14 cellular contexts compared by ENCODE assay signal in the genomic region with DNA sequence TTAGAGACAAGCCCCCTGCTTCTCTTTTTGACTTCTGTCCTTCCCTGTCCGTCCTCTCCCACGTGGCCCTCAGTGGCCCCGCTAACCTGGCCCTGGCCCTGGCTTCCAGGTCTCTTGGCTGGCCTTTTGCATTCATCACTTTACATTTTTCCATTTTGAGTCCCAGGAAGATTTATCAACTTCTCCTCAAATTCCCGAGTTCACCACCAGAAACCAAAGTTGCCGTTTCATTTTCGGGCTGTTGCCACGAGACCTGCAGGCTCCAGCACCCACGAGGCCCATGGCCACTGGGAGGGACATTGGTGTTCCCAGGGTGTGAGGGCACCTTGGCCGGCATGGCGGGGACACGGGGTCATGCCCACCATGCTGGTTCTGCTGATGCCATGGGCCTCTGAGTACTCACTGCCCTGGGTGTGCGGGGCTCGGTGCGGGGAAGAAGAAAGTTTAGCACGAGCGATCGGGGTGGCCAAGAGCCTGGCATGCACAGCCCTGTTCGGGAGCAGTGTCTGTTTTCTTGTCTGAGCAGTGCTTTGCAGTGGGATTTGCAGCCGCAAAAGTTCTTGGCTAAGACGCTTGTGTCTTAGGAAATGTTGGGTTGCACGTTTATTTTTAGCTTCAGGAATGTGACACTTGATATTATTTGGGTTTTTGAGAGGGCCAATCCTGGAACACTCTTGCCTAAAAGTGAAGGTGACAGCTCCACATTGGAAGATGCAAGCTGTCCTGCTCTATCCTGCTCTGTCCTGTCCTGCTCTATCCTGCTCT. TPM values are rescaled to one million over a fixed set of nuclear protein-coding genes. Genes with fewer than 3 reads are reported as not detected.
DNase-seq lines count a peak whose midpoint lies in the region; ATAC-seq and TF ChIP-seq lines count a peak whose summit lies in the region.
"Had no signal": no experiment of that assay in that cellular context is flagged by ENCODE, and none has a peak within 500 bp of the region (broad histone marks: within the 10 kb centered on the region; RNA-seq: fewer than 3 reads in every experiment).

No MANE protein-coding gene starts in this region.

- no peak overlapping the region for H3K27ac ChIP-seq in neuronal stem cell (replicated peaks; ENCODE audit: low read length)
- H3K27ac ChIP-seq in vagina = peak overlapping the region; percentile 56
- H3K27ac ChIP-seq: 22Rv1 had no signal

- peaks cover 5% of the 10 kb centered on the region for H3K4me1 Mint-ChIP-seq in activated CD8-positive, alpha-beta T cell treated with anti-CD3 and anti-CD28 coated beads, Interleukin-2, amount 10 ng/mL, durations not matched to agents 7 days and 5 days (ENCODE audit: low read depth)
- H3K4me1 Mint-ChIP-seq in activated CD8-positive, alpha-beta T cell treated with anti-CD3 and anti-CD28 coated beads for 36 hours (ENCODE audit: low read depth) = no peaks in the 10 kb centered on the region

- H3K9me3 ChIP-seq in neuronal stem cell (replicated peaks in 1 of 2; ENCODE audit: control insufficient read depth in 2 of 2, insufficient read depth in 1 of 2, low read depth in 1 of 2, low read length in 2 of 2) (peaks cover 2 to 10% of the 10 kb centered on the region in 2 donors), vagina (peaks cover 8% of the 10 kb centered on the region)

- H3K14ac ChIP-seq in neuronal stem cell (ENCODE audit: low read length) = peak overlapping the region; percentile 97

- H3K9ac ChIP-seq in neuronal stem cell (ENCODE audit: low read depth, low read length, poor library complexity) = peak overlapping the region; percentile 37

- H2BK5ac ChIP-seq in neuronal stem cell (ENCODE audit: low read length) = peak overlapping the region; percentile 35

- H3K4me1 ChIP-seq in neuronal stem cell (ENCODE audit: control insufficient read depth in 2 of 2, insufficient read depth in 1 of 2, low read depth in 1 of 2, low read length in 2 of 2) (peaks cover 24 to 29% of the 10 kb centered on the region in 2 donors), vagina (peaks cover 43% of the 10 kb centered on the region)

- H3K27me3 ChIP-seq in neuronal stem cell (ENCODE audit: control insufficient read depth in 3 of 3, insufficient read depth in 3 of 3, low read depth in 1 of 3, low read length in 3 of 3) = peaks cover 0 to 61% (median 0%) of the 10 kb centered on the region in 3 experiments
- no peaks in the 10 kb centered on the region for H3K27me3 ChIP-seq in vagina

- no peaks in the 10 kb centered on the region for H3K36me3 ChIP-seq in neuronal stem cell (replicated peaks in 1 of 2; ENCODE audit: control insufficient read depth in 2 of 2, insufficient read depth in 2 of 2, low read length in 2 of 2)
- H3K36me3 ChIP-seq in vagina = no peaks in the 10 kb centered on the region

- no peak for TF ChIP-seq POLR2A in vagina (IDR thresholded peaks at IDR 0.05)

- DNase-seq in activated CD8-positive, alpha-beta T cell treated with anti-CD3 and anti-CD28 coated beads, Interleukin-2, amount 10 ng/mL, durations not matched to agents 7 days and 5 days = no peak
- DNase-seq in activated CD8-positive, alpha-beta T cell treated with anti-CD3 and anti-CD28 coated beads for 36 hours = no peak
- DNase-seq in foreskin fibroblast (peak; percentile 61 to 68), neuronal stem cell (ENCODE audit: low spot score) (no peak), vagina (ENCODE audit: extremely low spot score in 2 of 2) (no peak), NCI-H524 (lab: John Stamatoyannopoulos, UW) (no peak), NCI-H82 (lab: John Stamatoyannopoulos, UW) (no peak), midbrain (lab: John Stamatoyannopoulos, UW) (no peak)
- DNase-seq: activated CD4-positive, alpha-beta T cell treated with anti-CD3 and anti-CD28 coated beads for 4 hours; activated naive CD4-positive, alpha-beta T cell treated with anti-CD3 and anti-CD28 coated beads for 36 hours; DMS79 treated with DMSO at 0.1 percent for 48 hours; effector memory CD4-positive, alpha-beta T cell; NCI-H1417 had no signal

- no peak overlapping the region for H2AFZ ChIP-seq in neuronal stem cell (ENCODE audit: low read length)

- peaks cover 7% of the 10 kb centered on the region for H3K27me3 Mint-ChIP-seq in activated CD8-positive, alpha-beta T cell treated with anti-CD3 and anti-CD28 coated beads, Interleukin-2, amount 10 ng/mL, durations not matched to agents 7 days and 5 days (ENCODE audit: low read depth)
- peaks cover 5% of the 10 kb centered on the region for H3K27me3 Mint-ChIP-seq in activated CD8-positive, alpha-beta T cell treated with anti-CD3 and anti-CD28 coated beads for 36 hours

- no peak overlapping the region for H4K8ac ChIP-seq in neuronal stem cell (ENCODE audit: low read depth, low read length)

- peak overlapping the region; percentile 75 for H2BK12ac ChIP-seq in neuronal stem cell (ENCODE audit: low read length)

- no peak overlapping the region for H3K4me3 Mint-ChIP-seq in activated CD8-positive, alpha-beta T cell treated with anti-CD3 and anti-CD28 coated beads, Interleukin-2, amount 10 ng/mL, durations not matched to agents 7 days and 5 days
- H3K4me3 Mint-ChIP-seq in activated CD8-positive, alpha-beta T cell treated with anti-CD3 and anti-CD28 coated beads for 36 hours = no peak overlapping the region
- H3K4me3 Mint-ChIP-seq: activated naive CD4-positive, alpha-beta T cell treated with anti-CD3 and anti-CD28 coated beads for 36 hours had no signal

- H3K36me3 Mint-ChIP-seq in activated CD8-positive, alpha-beta T cell treated with anti-CD3 and anti-CD28 coated beads, Interleukin-2, amount 10 ng/mL, durations not matched to agents 7 days and 5 days (ENCODE audit: low read depth) = peaks cover 3% of the 10 kb centered on the region
- H3K36me3 Mint-ChIP-seq in activated CD8-positive, alpha-beta T cell treated with anti-CD3 and anti-CD28 coated beads for 36 hours (ENCODE audit: low read depth) = peaks cover 2% of the 10 kb centered on the region

- peaks cover 10% of the 10 kb centered on the region for H3K9me3 Mint-ChIP-seq in activated CD8-positive, alpha-beta T cell treated with anti-CD3 and anti-CD28 coated beads, Interleukin-2, amount 10 ng/mL, durations not matched to agents 7 days and 5 days (ENCODE audit: insufficient read depth)
- H3K9me3 Mint-ChIP-seq in activated CD8-positive, alpha-beta T cell treated with anti-CD3 and anti-CD28 coated beads for 36 hours = peaks cover 13% of the 10 kb centered on the region

- no peaks in the 10 kb centered on the region for H3K79me1 ChIP-seq in neuronal stem cell (ENCODE audit: low read depth, low read length)

- no peak overlapping the region for H4K91ac ChIP-seq in neuronal stem cell (ENCODE audit: low read depth, low read length, poor library complexity)

- no peak for ATAC-seq in activated CD8-positive, alpha-beta T cell treated with anti-CD3 and anti-CD28 coated beads, Interleukin-2, amount 10 ng/mL, durations not matched to agents 7 days and 5 days
- no peak for ATAC-seq in activated CD8-positive, alpha-beta T cell treated with anti-CD3 and anti-CD28 coated beads for 36 hours

- H3K23ac ChIP-seq in neuronal stem cell (ENCODE audit: low read depth, low read length, poor library complexity) = peak overlapping the region; percentile 69

- no peak for TF ChIP-seq CTCF in activated CD8-positive, alpha-beta T cell treated with anti-CD3 and anti-CD28 coated beads for 36 hours (IDR thresholded peaks at IDR 0.05)
- no peak for TF ChIP-seq CTCF in foreskin fibroblast (IDR thresholded peaks at IDR 0.05; ENCODE audit: low read depth, low read length)
- no peak for TF ChIP-seq CTCF in vagina (IDR thresholded peaks at IDR 0.05)

- CTCF ChIA-PET in activated CD8-positive, alpha-beta T cell treated with anti-CD3 and anti-CD28 coated beads, Interleukin-2, amount 10 ng/mL, durations not matched to agents 7 days and 5 days (lab: Charles Lee) = no interaction called here
- CTCF ChIA-PET in activated CD8-positive, alpha-beta T cell treated with anti-CD3 and anti-CD28 coated beads for 36 hours (lab: Charles Lee) = no interaction called here

- peak overlapping the region; percentile 82 for H3K18ac ChIP-seq in neuronal stem cell (ENCODE audit: low read length)

- H3K4ac ChIP-seq in neuronal stem cell (ENCODE audit: low read length) = no peak overlapping the region

- WGBS in neuronal stem cell (ENCODE audit: extremely low coverage in 2 of 2, insufficient read length in 2 of 2, insufficient replicate concordance in 1 of 2), 2 donors = no CpG with 5 or more reads among the region's 21 CpGs

- no peak overlapping the region for H3K4me3 ChIP-seq in foreskin fibroblast (ENCODE audit: low read depth in 1 of 2, low read length in 2 of 2)
- no peak overlapping the region for H3K4me3 ChIP-seq in neuronal stem cell (ENCODE audit: low read length in 2 of 2)
- H3K4me3 ChIP-seq in vagina = no peak overlapping the region

- H2BK120ac ChIP-seq in neuronal stem cell (ENCODE audit: low read depth, low read length) = no peak overlapping the region

- H3K4me2 ChIP-seq in neuronal stem cell (ENCODE audit: insufficient read depth, low read length, poor library complexity, severe bottlenecking) = no peak overlapping the region

- no peak overlapping the region for H2BK15ac ChIP-seq in neuronal stem cell (ENCODE audit: low read length)

- peak overlapping the region; percentile 76 for H2AK5ac ChIP-seq in neuronal stem cell (ENCODE audit: low read depth, low read length)

- peak overlapping the region; percentile 16 for H3K27ac Mint-ChIP-seq in activated CD8-positive, alpha-beta T cell treated with anti-CD3 and anti-CD28 coated beads, Interleukin-2, amount 10 ng/mL, durations not matched to agents 7 days and 5 days
- H3K27ac Mint-ChIP-seq in activated CD8-positive, alpha-beta T cell treated with anti-CD3 and anti-CD28 coated beads for 36 hours = no peak overlapping the region
- H3K27ac Mint-ChIP-seq: activated naive CD4-positive, alpha-beta T cell treated with anti-CD3 and anti-CD28 coated beads for 36 hours had no signal

- POLR2A ChIA-PET in activated CD8-positive, alpha-beta T cell treated with anti-CD3 and anti-CD28 coated beads, Interleukin-2, amount 10 ng/mL, durations not matched to agents 7 days and 5 days (lab: Charles Lee) = no interaction called here
- POLR2A ChIA-PET in activated CD8-positive, alpha-beta T cell treated with anti-CD3 and anti-CD28 coated beads for 36 hours (lab: Charles Lee) = no interaction called here

- intact Hi-C loops in activated CD8-positive, alpha-beta T cell treated with anti-CD3 and anti-CD28 coated beads for 36 hours (cut with micrococcal nuclease) = no loop called here
- intact Hi-C loops in vagina (cut with DNase I) = no loop called here

RNA-seq across cellular contexts. Expression of gene ADARB1, which starts 40.4 kb away (rescaled TPM):
- total RNA-seq in activated CD8-positive, alpha-beta T cell treated with anti-CD3 and anti-CD28 coated beads, Interleukin-2, amount 10 ng/mL, durations not matched to agents 7 days and 5 days = 10 to 100 TPM; 52.9 to 66.2 TPM
- 10 to 100 TPM; 36.2 to 37.1 TPM for total RNA-seq in activated CD8-positive, alpha-beta T cell treated with anti-CD3 and anti-CD28 coated beads for 36 hours
- polyA plus RNA-seq in neuronal stem cell (2013, experiment 1 of 2) = 5.9 TPM
- polyA plus RNA-seq in neuronal stem cell (2013, experiment 2 of 2) = 6.1 TPM
- 19.6 TPM for total RNA-seq in vagina

Comparison
In these comparisons a context has a peak if more than half of its experiments do, and no peak if none do; other contexts are left out.
1. DNase-seq: peak in foreskin fibroblast (2 of 2); none in activated CD8-positive, alpha-beta T cell treated with anti-CD3 and anti-CD28 coated beads, Interleukin-2, amount 10 ng/mL, durations not matched to agents 7 days and 5 days (single experiment), activated CD8-positive, alpha-beta T cell treated with anti-CD3 and anti-CD28 coated beads for 36 hours (single experiment), neuronal stem cell (single experiment), vagina (0 of 2), NCI-H524 (0 of 2), NCI-H82 (single experiment) and midbrain (single experiment).